16 cellular contexts compared by ENCODE assay signal in genomic region chr6:92460133-92460532, GRCh38.
"Had no signal": no experiment of that assay in that cellular context is flagged by ENCODE, and none has a peak within 500 bp of the region (broad histone marks: within the 10 kb centered on the region; RNA-seq: fewer than 3 reads in every experiment).

No MANE protein-coding gene starts in this region.

- H3K4me3 ChIP-seq: PC-9, Peyer's patch, SJSA1, SK-N-MC had no signal

- H3K36me3 ChIP-seq: Peyer's patch, SJSA1 had no signal

- H3K9me3 ChIP-seq: Peyer's patch, SJSA1 had no signal

- H3K27me3 ChIP-seq: Peyer's patch, SJSA1 had no signal

- DNase-seq: KBM-7; NCI-H1092; NCI-H1105 treated with DMSO at 0.1 percent for 48 hours; NCI-H1417 treated with DMSO at 0.1 percent for 48 hours; NCI-H1694 treated with DMSO at 0.1 percent for 48 hours; NCI-H2081; NCI-H2107; NCI-H2227 treated with DMSO at 0.1 percent for 48 hours; NK-92 treated with Interleukin-12 subunit alpha and Interleukin-12 subunit beta, amount 100 ng/mL, for 24 hours; OCI-M1; PC-9; Peyer's patch; SHP77 treated with DMSO at 0.1 percent for 48 hours; T-helper 2 cell had no signal
